ENCODE assay signal across 15 cellular contexts in the genomic region with DNA sequence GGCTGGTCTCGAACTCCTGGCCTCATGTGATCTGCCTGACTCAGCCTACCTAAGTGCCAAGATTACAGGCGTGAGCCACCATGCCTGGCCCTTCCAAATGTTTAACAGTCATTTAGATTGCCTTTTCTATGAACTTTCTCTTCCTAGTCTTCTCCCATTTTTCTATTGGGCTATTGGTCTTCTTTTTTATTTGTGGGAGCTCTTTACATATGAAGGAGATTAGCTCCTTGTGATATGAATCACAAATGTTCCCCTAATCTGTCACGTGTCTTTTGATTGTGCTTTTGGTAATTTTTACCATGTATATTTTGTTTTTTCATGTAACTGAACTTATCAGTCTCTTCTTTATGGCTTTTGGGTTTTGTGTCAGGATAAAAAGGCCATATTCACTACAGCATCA. TPM values are rescaled to one million over a fixed set of nuclear protein-coding genes. Genes with fewer than 3 reads are reported as not detected.
DNase-seq lines count a peak whose midpoint lies in the region; ATAC-seq and TF ChIP-seq lines count a peak whose summit lies in the region.
"Had no signal": no experiment of that assay in that cellular context is flagged by ENCODE, and none has a peak within 500 bp of the region (broad histone marks: within the 10 kb centered on the region; RNA-seq: fewer than 3 reads in every experiment).

No MANE protein-coding gene starts in this region.

- no peaks in the 10 kb centered on the region for H3K36me3 ChIP-seq in aorta (ENCODE audit: control insufficient read depth in 1 of 2, insufficient read depth in 2 of 2, low read length in 1 of 2)
- H3K36me3 ChIP-seq: heart right ventricle, upper lobe of right lung had no signal

- H3K27me3 Mint-ChIP-seq in activated CD4-positive, alpha-beta T cell treated with anti-CD3 and anti-CD28 coated beads for 36 hours: no peaks in the 10 kb centered on the region
- H3K27me3 Mint-ChIP-seq in activated naive CD8-positive, alpha-beta T cell treated with anti-CD3 and anti-CD28 coated beads for 36 hours: no peaks in the 10 kb centered on the region
- no peaks in the 10 kb centered on the region for H3K27me3 Mint-ChIP-seq in natural killer cell treated with Interleukin-12 subunit alpha and Interleukin-12 subunit beta and Interleukin-15 and Interleukin-18, amount 100 ng/mL, for 72 hours

- peak overlapping the region; percentile 30 for H3K4me3 Mint-ChIP-seq in activated CD4-positive, alpha-beta T cell treated with anti-CD3 and anti-CD28 coated beads for 36 hours
- peak overlapping the region; percentile 35 for H3K4me3 Mint-ChIP-seq in activated naive CD8-positive, alpha-beta T cell treated with anti-CD3 and anti-CD28 coated beads for 36 hours
- H3K4me3 Mint-ChIP-seq in natural killer cell treated with Interleukin-12 subunit alpha and Interleukin-12 subunit beta and Interleukin-15 and Interleukin-18, amount 100 ng/mL, for 72 hours: peak overlapping the region; percentile 79

- H3K36me3 Mint-ChIP-seq in activated CD4-positive, alpha-beta T cell treated with anti-CD3 and anti-CD28 coated beads for 36 hours (ENCODE audit: low read depth): peaks cover 37% of the 10 kb centered on the region
- peaks cover 50% of the 10 kb centered on the region for H3K36me3 Mint-ChIP-seq in activated naive CD8-positive, alpha-beta T cell treated with anti-CD3 and anti-CD28 coated beads for 36 hours
- peaks cover 8% of the 10 kb centered on the region for H3K36me3 Mint-ChIP-seq in natural killer cell treated with Interleukin-12 subunit alpha and Interleukin-12 subunit beta and Interleukin-15 and Interleukin-18, amount 100 ng/mL, for 72 hours

- H3K4me1 Mint-ChIP-seq in activated CD4-positive, alpha-beta T cell treated with anti-CD3 and anti-CD28 coated beads for 36 hours: peaks cover 92% of the 10 kb centered on the region
- H3K4me1 Mint-ChIP-seq in activated naive CD8-positive, alpha-beta T cell treated with anti-CD3 and anti-CD28 coated beads for 36 hours: peaks cover 80% of the 10 kb centered on the region
- peaks cover 78 to 86% of the 10 kb centered on the region in 2 donors for H3K4me1 Mint-ChIP-seq in natural killer cell treated with Interleukin-12 subunit alpha and Interleukin-12 subunit beta and Interleukin-15 and Interleukin-18, amount 100 ng/mL, for 72 hours (ENCODE audit: low read depth in 2 of 2)

- intact Hi-C loops in activated CD4-positive, alpha-beta T cell treated with anti-CD3 and anti-CD28 coated beads for 36 hours (cut with DNase I, micrococcal nuclease): loop anchor here (2.0 to 5.0 kb wide), 3 partner anchors 66 to 489 kb away; no protein-coding TSS in a partner anchor
- intact Hi-C loops in aorta (cut with DNase I): no loop called here

- H3K27me3 ChIP-seq in HL-60 (ENCODE audit: insufficient read depth, poor library complexity, severe bottlenecking) (no peaks in the 10 kb centered on the region), aorta (ENCODE audit: control insufficient read depth in 1 of 2, insufficient read depth in 2 of 2, low read length in 1 of 2) (no peaks in the 10 kb centered on the region)
- H3K27me3 ChIP-seq: heart right ventricle, upper lobe of right lung had no signal

- no peak for ATAC-seq in activated CD4-positive, alpha-beta T cell treated with anti-CD3 and anti-CD28 coated beads for 36 hours
- no peak for ATAC-seq in natural killer cell treated with Interleukin-12 subunit alpha and Interleukin-12 subunit beta and Interleukin-15 and Interleukin-18, amount 100 ng/mL, for 72 hours
- ATAC-seq in aorta (ENCODE audit: low FRiP score) (no peak), HG02642 (IDR thresholded peaks at IDR 0.05; ENCODE audit: poor library complexity, unreplicated experiment) (no peak)
- ATAC-seq: heart right ventricle had no signal

- no peaks in the 10 kb centered on the region for H3K4me1 ChIP-seq in aorta (ENCODE audit: control insufficient read depth in 1 of 2, insufficient read depth in 2 of 2, low read length in 2 of 2)

- POLR2A ChIA-PET in activated CD4-positive, alpha-beta T cell treated with anti-CD3 and anti-CD28 coated beads for 36 hours (lab: Charles Lee): interaction anchor here (0.7 to 1.1 kb wide), 2 partner anchors 13 to 528 kb away, joined by 3 read pairs; no protein-coding TSS in a partner anchor

- WGBS in aorta, 2 donors: 58 to 63% methylated on average over 3 of the region's 3 CpGs

- no peak for DNase-seq in activated CD4-positive, alpha-beta T cell treated with anti-CD3 and anti-CD28 coated beads for 36 hours
- DNase-seq in activated CD4-positive, alpha-beta T cell treated with anti-CD3 and anti-CD28 coated beads, Interleukin-2, amount 50 U/mL, for 1 hour: no peak
- no peak for DNase-seq in HL-60 (ENCODE audit: low read depth in 1 of 2, low spot score in 1 of 2)
- DNase-seq in activated naive CD8-positive, alpha-beta T cell treated with anti-CD3 and anti-CD28 coated beads for 36 hours: no peak
- DNase-seq in natural killer cell treated with Interleukin-12 subunit alpha and Interleukin-12 subunit beta and Interleukin-15 and Interleukin-18, amount 100 ng/mL, for 72 hours (ENCODE audit: low spot score): no peak
- DNase-seq in GM19240 (ENCODE audit: insufficient read length, low spot score): no peak
- DNase-seq in aorta: no peak
- DNase-seq: amniotic stem cell; effector CD8-positive, alpha-beta T cell; heart right ventricle; NCI-H1436; NCI-H2171 treated with DMSO at 0.1 percent for 48 hours; NCI-H82 had no signal

- CTCF ChIA-PET in activated CD4-positive, alpha-beta T cell treated with anti-CD3 and anti-CD28 coated beads for 36 hours (lab: Charles Lee): interaction anchor here (0.7 to 1.8 kb wide), 11 partner anchors 8 to 510 kb away, joined by 3 to 7 read pairs (median 4); partner anchors contain the start of gene CNEP1R1

- H3K9me3 Mint-ChIP-seq in activated CD4-positive, alpha-beta T cell treated with anti-CD3 and anti-CD28 coated beads for 36 hours (ENCODE audit: low read depth): no peaks in the 10 kb centered on the region
- H3K9me3 Mint-ChIP-seq in activated naive CD8-positive, alpha-beta T cell treated with anti-CD3 and anti-CD28 coated beads for 36 hours: peaks cover 3% of the 10 kb centered on the region
- peaks cover 4% of the 10 kb centered on the region for H3K9me3 Mint-ChIP-seq in natural killer cell treated with Interleukin-12 subunit alpha and Interleukin-12 subunit beta and Interleukin-15 and Interleukin-18, amount 100 ng/mL, for 72 hours

- H3K27ac ChIP-seq in HL-60 (replicated peaks) (peak overlapping the region; percentile 95), aorta (ENCODE audit: low read depth in 1 of 2, low read length in 2 of 2) (no peak overlapping the region)
- H3K27ac ChIP-seq: upper lobe of right lung had no signal

- peak overlapping the region; percentile 89 for H3K27ac Mint-ChIP-seq in activated CD4-positive, alpha-beta T cell treated with anti-CD3 and anti-CD28 coated beads for 36 hours
- H3K27ac Mint-ChIP-seq in activated naive CD8-positive, alpha-beta T cell treated with anti-CD3 and anti-CD28 coated beads for 36 hours: peak overlapping the region; percentile 81
- H3K27ac Mint-ChIP-seq in natural killer cell treated with Interleukin-12 subunit alpha and Interleukin-12 subunit beta and Interleukin-15 and Interleukin-18, amount 100 ng/mL, for 72 hours: peak overlapping the region; percentile 98 to 100

- no peak overlapping the region for H3K4me3 ChIP-seq in HL-60 (replicated peaks; ENCODE audit: insufficient read depth, low read length)
- no peak overlapping the region for H3K4me3 ChIP-seq in aorta (ENCODE audit: low read length in 2 of 2)
- H3K4me3 ChIP-seq: heart right ventricle, upper lobe of right lung had no signal

- H3K9me3 ChIP-seq in aorta (ENCODE audit: control insufficient read depth, low read length): no peaks in the 10 kb centered on the region
- H3K9me3 ChIP-seq: upper lobe of right lung had no signal

- TF ChIP-seq CTCF in HL-60 (IDR thresholded peaks at IDR 0.05; ENCODE audit: insufficient read depth, low read length): no peak

RNA-seq across cellular contexts. Expression of gene ADCY7, which starts 11.9 kb away (rescaled TPM):
- 10 to 100 TPM; 51.8 to 85.3 TPM for total RNA-seq in activated CD4-positive, alpha-beta T cell treated with anti-CD3 and anti-CD28 coated beads for 36 hours
- 10 to 100 TPM; 72.3 to 73.1 TPM for total RNA-seq in activated naive CD8-positive, alpha-beta T cell treated with anti-CD3 and anti-CD28 coated beads for 36 hours
- 100 to 1,000 TPM; 135 to 186 TPM for total RNA-seq in natural killer cell treated with Interleukin-12 subunit alpha and Interleukin-12 subunit beta and Interleukin-15 and Interleukin-18, amount 100 ng/mL, for 72 hours
- 10 to 100 TPM; 32.7 to 75.8 TPM for total RNA-seq in aorta
- polyA plus RNA-seq in aorta: 1 to 10 TPM; 4.0 to 7.8 TPM

Comparison
In these comparisons a context has a peak if more than half of its experiments do, and no peak if none do; other contexts are left out.
1. intact Hi-C loops: an anchor here in activated CD4-positive, alpha-beta T cell treated with anti-CD3 and anti-CD28 coated beads for 36 hours (2.0 to 5.0 kb wide); none called in aorta.